Comparison of ENCODE assay signal across 1 cellular context in genomic region chr15:90685688-90686434, GRCh38.
A peak's percentile ranks its signal among the peaks of the same experiment; 100 is the strongest.
TF ChIP-seq lines count a peak whose summit lies in the region.

No MANE protein-coding gene starts in this region.

TF ChIP-seq in K562, 482 proteins besides CTCF, POLR2A, EP300 and RAD21 (continued from another document):
- TF ChIP-seq JUND (IDR thresholded peaks at IDR 0.05; ENCODE audit: borderline replicate concordance, low read depth, low read length) (0 out of 2 replicates have a peak, but pooled peaks have one; percentile 10), JUND (tag; IDR thresholded peaks at IDR 0.05; ENCODE audit: borderline replicate concordance, low read depth, low read length) (peak; percentile 27; the same call in 1 of the 3 replicates), CBX1 (IDR thresholded peaks at IDR 0.05; ENCODE audit: low read depth) (no peak), ATF7 (IDR thresholded peaks at IDR 0.05) (0 out of 2 replicates have a peak, but pooled peaks have one; percentile 22), PBX2 (CRISPR knock-in tag; IDR thresholded peaks at IDR 0.05; ENCODE audit: low read depth) (no peak), PBX2 (tag; conservative IDR thresholded peaks at IDR 0.05; ENCODE audit: low read depth) (peak; percentile 54), MAFF (IDR thresholded peaks at IDR 0.05; ENCODE audit: low read length) (peak; percentile 89), SMARCB1 (IDR thresholded peaks at IDR 0.05; ENCODE audit: insufficient read length, low read depth) (no peak), NBN (IDR thresholded peaks at IDR 0.05; ENCODE audit: low read depth) (peak; percentile 27; the same call in 1 of the 2 replicates), CTBP1 (IDR thresholded peaks at IDR 0.05; ENCODE audit: borderline replicate concordance) (peak; percentile 21; the same call in 1 of the 2 replicates), C11orf30 (IDR thresholded peaks at IDR 0.05; ENCODE audit: low read depth) (peak; percentile 93), HES1 (IDR thresholded peaks at IDR 0.05; ENCODE audit: low read depth) (0 out of 2 replicates have a peak, but pooled peaks have one; percentile 32), SMARCC2 (IDR thresholded peaks at IDR 0.05; ENCODE audit: low read depth) (peak; percentile 55; the same call in 1 of the 2 replicates), BCOR (IDR thresholded peaks at IDR 0.05) (peak; percentile 50; the same call in 1 of the 2 replicates), TCF3 (CRISPR knock-in tag; IDR thresholded peaks at IDR 0.05) (peak; percentile 37; the same call in 1 of the 2 replicates), MEF2A (IDR thresholded peaks at IDR 0.05; ENCODE audit: control insufficient read depth, low read depth, low read length) (0 out of 2 replicates have a peak, but pooled peaks have one; percentile 48), ZEB2 (IDR thresholded peaks at IDR 0.05) (no peak), CBFA2T3 (IDR thresholded peaks at IDR 0.05) (peak; percentile 55), RB1 (IDR thresholded peaks at IDR 0.05; ENCODE audit: low read depth) (no peak), L3MBTL2 (IDR thresholded peaks at IDR 0.05) (peak; percentile 27), HDAC3 (IDR thresholded peaks at IDR 0.05; ENCODE audit: borderline replicate concordance, partially characterized antibody) (peak; percentile 35), NFE2L1 (tag; IDR thresholded peaks at IDR 0.05; ENCODE audit: borderline replicate concordance, low read depth) (peak; percentile 50; the same call in 1 of the 2 replicates), ESRRA (IDR thresholded peaks at IDR 0.05; ENCODE audit: borderline replicate concordance, low read depth) (no peak), TAL1 (IDR thresholded peaks at IDR 0.05) (0 out of 2 replicates have a peak, but pooled peaks have one; percentile 12)
- TF ChIP-seq, protein P1, sequence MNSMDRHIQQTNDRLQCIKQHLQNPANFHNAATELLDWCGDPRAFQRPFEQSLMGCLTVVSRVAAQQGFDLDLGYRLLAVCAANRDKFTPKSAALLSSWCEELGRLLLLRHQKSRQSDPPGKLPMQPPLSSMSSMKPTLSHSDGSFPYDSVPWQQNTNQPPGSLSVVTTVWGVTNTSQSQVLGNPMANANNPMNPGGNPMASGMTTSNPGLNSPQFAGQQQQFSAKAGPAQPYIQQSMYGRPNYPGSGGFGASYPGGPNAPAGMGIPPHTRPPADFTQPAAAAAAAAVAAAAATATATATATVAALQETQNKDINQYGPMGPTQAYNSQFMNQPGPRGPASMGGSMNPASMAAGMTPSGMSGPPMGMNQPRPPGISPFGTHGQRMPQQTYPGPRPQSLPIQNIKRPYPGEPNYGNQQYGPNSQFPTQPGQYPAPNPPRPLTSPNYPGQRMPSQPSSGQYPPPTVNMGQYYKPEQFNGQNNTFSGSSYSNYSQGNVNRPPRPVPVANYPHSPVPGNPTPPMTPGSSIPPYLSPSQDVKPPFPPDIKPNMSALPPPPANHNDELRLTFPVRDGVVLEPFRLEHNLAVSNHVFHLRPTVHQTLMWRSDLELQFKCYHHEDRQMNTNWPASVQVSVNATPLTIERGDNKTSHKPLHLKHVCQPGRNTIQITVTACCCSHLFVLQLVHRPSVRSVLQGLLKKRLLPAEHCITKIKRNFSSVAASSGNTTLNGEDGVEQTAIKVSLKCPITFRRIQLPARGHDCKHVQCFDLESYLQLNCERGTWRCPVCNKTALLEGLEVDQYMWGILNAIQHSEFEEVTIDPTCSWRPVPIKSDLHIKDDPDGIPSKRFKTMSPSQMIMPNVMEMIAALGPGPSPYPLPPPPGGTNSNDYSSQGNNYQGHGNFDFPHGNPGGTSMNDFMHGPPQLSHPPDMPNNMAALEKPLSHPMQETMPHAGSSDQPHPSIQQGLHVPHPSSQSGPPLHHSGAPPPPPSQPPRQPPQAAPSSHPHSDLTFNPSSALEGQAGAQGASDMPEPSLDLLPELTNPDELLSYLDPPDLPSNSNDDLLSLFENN (IDR thresholded peaks at IDR 0.05; ENCODE audit: low read depth in 2 of 2, low read length in 2 of 2), result no peak
TF ChIP-seq in K562: peak in this region for 43.
